1 cellular context compared by ENCODE assay signal in the genomic region with DNA sequence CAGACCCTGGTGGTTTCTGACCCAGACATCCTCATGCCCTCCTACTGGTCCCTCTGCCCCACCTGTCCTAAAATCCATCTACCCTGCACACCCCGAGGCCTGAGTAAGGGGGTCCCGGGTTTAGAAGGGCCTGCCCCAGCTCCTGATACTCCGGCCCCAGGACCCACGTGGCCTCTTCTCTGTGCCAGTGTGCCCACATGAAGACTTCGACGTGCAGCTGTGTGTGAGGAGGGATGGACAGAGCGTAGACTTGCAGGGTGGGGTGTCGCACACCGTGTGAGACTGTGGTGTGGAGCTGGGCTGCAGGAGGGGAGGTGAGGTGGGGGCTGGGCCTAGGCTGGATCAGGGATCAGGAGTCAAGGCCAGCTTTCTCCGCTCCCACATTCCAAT.
TF ChIP-seq lines count a peak whose summit lies in the region.

No MANE protein-coding gene starts in this region.

TF ChIP-seq in IMR-90, 13 proteins besides CTCF, POLR2A, EP300 and RAD21 (continued from another document):
- TF ChIP-seq, protein P1, sequence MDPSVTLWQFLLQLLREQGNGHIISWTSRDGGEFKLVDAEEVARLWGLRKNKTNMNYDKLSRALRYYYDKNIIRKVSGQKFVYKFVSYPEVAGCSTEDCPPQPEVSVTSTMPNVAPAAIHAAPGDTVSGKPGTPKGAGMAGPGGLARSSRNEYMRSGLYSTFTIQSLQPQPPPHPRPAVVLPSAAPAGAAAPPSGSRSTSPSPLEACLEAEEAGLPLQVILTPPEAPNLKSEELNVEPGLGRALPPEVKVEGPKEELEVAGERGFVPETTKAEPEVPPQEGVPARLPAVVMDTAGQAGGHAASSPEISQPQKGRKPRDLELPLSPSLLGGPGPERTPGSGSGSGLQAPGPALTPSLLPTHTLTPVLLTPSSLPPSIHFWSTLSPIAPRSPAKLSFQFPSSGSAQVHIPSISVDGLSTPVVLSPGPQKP (IDR thresholded peaks at IDR 0.05; ENCODE audit: borderline replicate concordance, low read depth, low read length) = no peak
- TF ChIP-seq RCOR1 (IDR thresholded peaks at IDR 0.05; ENCODE audit: insufficient replicate concordance, low read length) (no peak), CEBPB (IDR thresholded peaks at IDR 0.05; ENCODE audit: low read depth, low read length) (no peak), MAFK (IDR thresholded peaks at IDR 0.05; ENCODE audit: low read depth, low read length) (no peak), BHLHE40 (IDR thresholded peaks at IDR 0.05; ENCODE audit: low read depth, low read length) (no peak)
